Comparison of ENCODE assay signal across 10 cellular contexts in the genomic region with DNA sequence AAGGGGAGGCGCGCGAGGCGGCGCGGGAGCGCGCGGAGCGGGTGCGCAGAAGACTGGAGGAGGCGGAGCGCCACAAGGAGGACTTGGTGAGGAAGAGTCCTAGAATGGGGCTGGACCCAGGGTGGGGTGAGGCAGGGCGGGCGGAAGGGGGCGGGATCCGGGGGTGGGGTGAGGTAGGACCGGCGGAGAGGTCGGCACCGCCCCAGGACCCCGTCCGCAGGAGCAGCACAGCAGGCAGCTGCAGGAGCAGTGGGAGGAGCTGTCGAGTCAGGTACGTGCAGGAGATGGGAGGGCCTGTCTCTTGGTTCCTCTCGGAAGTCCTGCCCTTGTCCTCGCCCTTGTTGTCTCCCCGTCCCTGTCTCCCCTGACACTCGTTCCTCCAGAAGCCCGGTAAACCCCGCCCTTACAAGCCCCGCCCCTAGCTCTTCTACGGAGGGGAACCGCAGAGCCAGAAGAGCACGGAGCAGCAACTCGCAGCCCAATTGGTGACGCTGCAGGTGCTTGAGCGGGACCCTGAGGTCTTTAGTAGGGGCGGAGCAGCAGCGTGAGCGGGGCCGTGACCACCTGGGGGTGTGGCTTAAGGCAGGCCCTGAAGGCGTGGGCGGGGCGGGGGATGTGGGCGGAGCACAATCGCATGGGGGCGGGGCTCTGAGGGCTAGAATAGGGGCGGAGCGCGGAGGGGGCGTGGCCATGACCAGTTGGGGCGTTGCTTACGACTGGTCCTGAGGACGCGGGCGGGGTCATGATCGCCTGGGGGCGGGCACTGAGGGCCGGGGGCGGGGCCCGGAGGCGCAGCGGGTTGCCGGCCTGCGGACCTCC. TPM values are rescaled to one million over a fixed set of nuclear protein-coding genes. Genes with fewer than 3 reads are reported as not detected.
DNase-seq lines count a peak whose midpoint lies in the region; ATAC-seq lines count a peak whose summit lies in the region.
"Not testable (repeated sequence)": the region's sequence is repeated elsewhere in the genome, so short reads cannot be mapped to it uniquely, and the experiment has no call there.
"Had no signal": no experiment of that assay in that cellular context is flagged by ENCODE, and none has a peak within 500 bp of the region (broad histone marks: within the 10 kb centered on the region; RNA-seq: fewer than 3 reads in every experiment).

No MANE protein-coding gene starts in this region.

- not testable (repeated sequence) for H3K4me1 Mint-ChIP-seq in activated T-helper 1 cell treated with anti-CD3 and anti-CD28 coated beads, Interleukin-12 subunit alpha, Interleukin-12 subunit beta, Interleukin-2, Interleukin-4 antibody, amounts not matched to agents 30 ng/mL and 10 ng/mL and 1 ng/mL, durations not matched to agents 14 hours and 24 hours and 36 hours (ENCODE audit: low read depth)

- not testable (repeated sequence) for H2BK5ac ChIP-seq in mesenchymal stem cell (ENCODE audit: low read depth, low read length, poor library complexity, severe bottlenecking)

- in situ Hi-C loops in ACHN (cut with HindIII; ENCODE audit: low pct_ligation_motif_present, low pct_unique_long_range_greater_than_20kb, low sequenced_read_pairs); SK-MEL-5 (cut with HindIII; ENCODE audit: low pct_unique_long_range_greater_than_20kb, low sequenced_read_pairs): not testable (repeated sequence)

- no CpG with 5 or more reads among the region's 66 CpGs for WGBS in mesenchymal stem cell

- not testable (repeated sequence) for H3K36me3 Mint-ChIP-seq in activated T-helper 1 cell treated with anti-CD3 and anti-CD28 coated beads, Interleukin-12 subunit alpha, Interleukin-12 subunit beta, Interleukin-2, Interleukin-4 antibody, amounts not matched to agents 30 ng/mL and 10 ng/mL and 1 ng/mL, durations not matched to agents 14 hours and 24 hours and 36 hours (ENCODE audit: low read depth)

- H3K23ac ChIP-seq in mesenchymal stem cell (ENCODE audit: low read length in 2 of 2) = not testable (repeated sequence)

- H3K9ac ChIP-seq in mesenchymal stem cell (ENCODE audit: low read length) = not testable (repeated sequence)

- peak; percentile 65 for ATAC-seq in GM19455 (IDR thresholded peaks at IDR 0.05; ENCODE audit: unreplicated experiment)
- ATAC-seq in HG03097 (IDR thresholded peaks at IDR 0.05; ENCODE audit: low FRiP score, unreplicated experiment) = peak; percentile 74
- peak; percentile 95 for ATAC-seq in esophagus mucosa

- H2BK15ac ChIP-seq in mesenchymal stem cell (ENCODE audit: low read depth, poor library complexity, severe bottlenecking) = not testable (repeated sequence)

- peak; percentile 76 for DNase-seq in ACHN
- DNase-seq in SK-MEL-5 (ENCODE audit: low read depth, low spot score) = peak; percentile 87
- DNase-seq in activated T-helper 1 cell treated with anti-CD3 and anti-CD28 coated beads, Interleukin-12 subunit alpha, Interleukin-12 subunit beta, Interleukin-2, Interleukin-4 antibody, amounts not matched to agents 30 ng/mL and 10 ng/mL and 1 ng/mL, durations not matched to agents 14 hours and 24 hours and 36 hours (ENCODE audit: low spot score) = peak; percentile 71
- DNase-seq in mesenchymal stem cell = peak; percentile 70
- peak; percentile 93 for DNase-seq in stimulated activated CD4-positive, alpha-beta T cell treated with anti-CD3 and anti-CD28 coated beads, Interleukin-4, amount 100 ng/mL, for 1 hour

- not testable (repeated sequence) for H3K4me3 ChIP-seq in mesenchymal stem cell (ENCODE audit: insufficient read depth in 1 of 2, low read depth in 1 of 2, low read length in 2 of 2)

- not testable (repeated sequence) for H2AFZ ChIP-seq in mesenchymal stem cell (ENCODE audit: low read depth, low read length)

- H3K4me2 ChIP-seq in mesenchymal stem cell (ENCODE audit: low read length, poor library complexity, severe bottlenecking) = not testable (repeated sequence)

- not testable (repeated sequence) for H3K27me3 Mint-ChIP-seq in activated T-helper 1 cell treated with anti-CD3 and anti-CD28 coated beads, Interleukin-12 subunit alpha, Interleukin-12 subunit beta, Interleukin-2, Interleukin-4 antibody, amounts not matched to agents 30 ng/mL and 10 ng/mL and 1 ng/mL, durations not matched to agents 14 hours and 24 hours and 36 hours (ENCODE audit: insufficient read depth)

- not testable (repeated sequence) for H4K8ac ChIP-seq in mesenchymal stem cell (ENCODE audit: low read length)

- H3K27me3 ChIP-seq in mesenchymal stem cell (ENCODE audit: control insufficient read depth in 1 of 2, insufficient read depth in 1 of 2, low read length in 2 of 2) = not testable (repeated sequence)

- H3K4ac ChIP-seq in mesenchymal stem cell (ENCODE audit: low read depth in 1 of 2, low read length in 2 of 2) = not testable (repeated sequence)

- not testable (repeated sequence) for H3K4me1 ChIP-seq in mesenchymal stem cell (ENCODE audit: control insufficient read depth, insufficient read depth, low read depth, low read length)

- not testable (repeated sequence) for H2BK12ac ChIP-seq in mesenchymal stem cell (ENCODE audit: low read length in 2 of 2)

- not testable (repeated sequence) for H2BK120ac ChIP-seq in mesenchymal stem cell (ENCODE audit: low read depth, low read length)

- not testable (repeated sequence) for H3K27ac Mint-ChIP-seq in activated T-helper 1 cell treated with anti-CD3 and anti-CD28 coated beads, Interleukin-12 subunit alpha, Interleukin-12 subunit beta, Interleukin-2, Interleukin-4 antibody, amounts not matched to agents 30 ng/mL and 10 ng/mL and 1 ng/mL, durations not matched to agents 14 hours and 24 hours and 36 hours

- not testable (repeated sequence) for H3K79me1 ChIP-seq in mesenchymal stem cell (replicated peaks; ENCODE audit: low read length, poor library complexity, severe bottlenecking)

- H3K18ac ChIP-seq in mesenchymal stem cell (ENCODE audit: low read depth in 1 of 2, low read length in 2 of 2) = not testable (repeated sequence)

- not testable (repeated sequence) for H3K4me3 Mint-ChIP-seq in activated T-helper 1 cell treated with anti-CD3 and anti-CD28 coated beads, Interleukin-12 subunit alpha, Interleukin-12 subunit beta, Interleukin-2, Interleukin-4 antibody, amounts not matched to agents 30 ng/mL and 10 ng/mL and 1 ng/mL, durations not matched to agents 14 hours and 24 hours and 36 hours

- not testable (repeated sequence) for H2AK5ac ChIP-seq in mesenchymal stem cell (ENCODE audit: low read length, severe bottlenecking)

- not testable (repeated sequence) for H3K9me3 ChIP-seq in mesenchymal stem cell (ENCODE audit: control insufficient read depth, low read length)

- H3K27ac ChIP-seq in mesenchymal stem cell (ENCODE audit: low read length, poor library complexity, severe bottlenecking) = not testable (repeated sequence)

- intact Hi-C loops in activated T-helper 1 cell treated with anti-CD3 and anti-CD28 coated beads, Interleukin-12 subunit alpha, Interleukin-12 subunit beta, Interleukin-2, Interleukin-4 antibody, amounts not matched to agents 30 ng/mL and 10 ng/mL and 1 ng/mL, durations not matched to agents 14 hours and 24 hours and 36 hours (cut with micrococcal nuclease) = not testable (repeated sequence)

- not testable (repeated sequence) for H3K36me3 ChIP-seq in mesenchymal stem cell (ENCODE audit: control insufficient read depth in 1 of 2, insufficient read depth in 2 of 2, low read depth in 1 of 2, low read length in 2 of 2)

- H4K91ac ChIP-seq in mesenchymal stem cell (ENCODE audit: low read length) = not testable (repeated sequence)

- not testable (repeated sequence) for H3K14ac ChIP-seq in mesenchymal stem cell (ENCODE audit: low read length in 2 of 2)

- not testable (repeated sequence) for H3K9me3 Mint-ChIP-seq in activated T-helper 1 cell treated with anti-CD3 and anti-CD28 coated beads, Interleukin-12 subunit alpha, Interleukin-12 subunit beta, Interleukin-2, Interleukin-4 antibody, amounts not matched to agents 30 ng/mL and 10 ng/mL and 1 ng/mL, durations not matched to agents 14 hours and 24 hours and 36 hours

RNA-seq across cellular contexts. Expression of a gene that starts 1.2 kb away (rescaled TPM):
- 0.21 and 5.5 TPM in 2 replicates for total RNA-seq in SK-MEL-5 (2014; rRNA removed; shearing (Covaris generic))
- polyA plus RNA-seq in SK-MEL-5 (2015; cell fraction: cytosol; rRNA removed) = 0.05 and 2.2 TPM in 2 replicates
- 8.1 and 14.4 TPM in 2 replicates for polyA plus RNA-seq in SK-MEL-5 (2015; cell fraction: nucleus; rRNA removed)
- total RNA-seq in activated T-helper 1 cell treated with anti-CD3 and anti-CD28 coated beads, Interleukin-12 subunit alpha, Interleukin-12 subunit beta, Interleukin-2, Interleukin-4 antibody, amounts not matched to agents 30 ng/mL and 10 ng/mL and 1 ng/mL, durations not matched to agents 14 hours and 24 hours and 36 hours = not detected in 2 replicates
- 3.0 TPM for total RNA-seq in esophagus mucosa
- polyA plus RNA-seq in mesenchymal stem cell (2013, experiment 1 of 2) = 0.64 TPM
- polyA plus RNA-seq in mesenchymal stem cell (2013, experiment 2 of 2) = 0.33 TPM

RNA-seq across cellular contexts. Expression of a gene that starts 10.8 kb away (rescaled TPM):
- total RNA-seq in SK-MEL-5 (2014; rRNA removed; shearing (Covaris generic)) = not detected in 2 replicates
- polyA plus RNA-seq in SK-MEL-5 (2015; cell fraction: cytosol; rRNA removed) = not detected in 2 replicates
- 1.2 TPM in 1 of 2 replicates, not detected in the other for polyA plus RNA-seq in SK-MEL-5 (2015; cell fraction: nucleus; rRNA removed)
- not detected in 2 replicates for total RNA-seq in activated T-helper 1 cell treated with anti-CD3 and anti-CD28 coated beads, Interleukin-12 subunit alpha, Interleukin-12 subunit beta, Interleukin-2, Interleukin-4 antibody, amounts not matched to agents 30 ng/mL and 10 ng/mL and 1 ng/mL, durations not matched to agents 14 hours and 24 hours and 36 hours
- total RNA-seq in esophagus mucosa = not detected
- not detected for polyA plus RNA-seq in mesenchymal stem cell (2013, experiment 1 of 2)
- not detected for polyA plus RNA-seq in mesenchymal stem cell (2013, experiment 2 of 2)
- polyA plus RNA-seq: AG04450, keratinocyte had no signal
